ENCODE assay signal across 19 cellular contexts in the genomic region with DNA sequence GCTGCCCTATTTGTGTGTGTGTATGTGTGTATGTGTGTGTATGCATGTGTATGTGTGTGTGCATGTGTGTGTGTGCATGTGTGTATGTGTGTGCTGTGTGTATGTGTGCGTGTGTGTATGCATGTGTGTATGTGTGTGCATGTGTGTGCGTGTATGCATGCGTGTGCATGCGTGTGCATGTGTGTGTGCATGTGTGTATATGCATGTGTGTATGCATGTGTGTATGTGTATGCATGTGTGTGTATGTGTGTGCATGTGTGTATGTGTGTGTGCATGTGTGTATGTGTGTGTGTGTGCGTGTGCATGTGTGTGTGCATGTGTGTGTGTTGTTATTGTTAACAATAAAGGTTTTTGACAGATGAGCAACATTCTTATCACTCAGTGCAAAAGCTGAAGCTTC.
A peak's percentile ranks its signal among the peaks of the same experiment; 100 is the strongest.
DNase-seq lines count a peak whose midpoint lies in the region; FAIRE-seq and TF ChIP-seq lines count a peak whose summit lies in the region.
"Had no signal": no experiment of that assay in that cellular context is flagged by ENCODE, and none has a peak within 500 bp of the region (broad histone marks: within the 10 kb centered on the region; RNA-seq: fewer than 3 reads in every experiment).

No MANE protein-coding gene starts in this region.

- H2AFZ ChIP-seq in Karpas-422 (ENCODE audit: low read length), result no peak overlapping the region

- H3K27me3 Mint-ChIP-seq in T-helper 2 cell treated with Interferon-gamma antibody and Interleukin-4, amounts not matched to agents 5 μg/mL and 100 μg/mL, for 36 hours (ENCODE audit: low read depth), result peaks cover 12% of the 10 kb centered on the region
- H3K27me3 Mint-ChIP-seq: CD4-positive, CD25-positive, alpha-beta regulatory T cell had no signal

- H3K4me3 Mint-ChIP-seq in T-helper 2 cell treated with Interferon-gamma antibody and Interleukin-4, amounts not matched to agents 5 μg/mL and 100 μg/mL, for 36 hours, result no peak overlapping the region
- H3K4me3 Mint-ChIP-seq: CD4-positive, CD25-positive, alpha-beta regulatory T cell; CD8-positive, alpha-beta memory T cell had no signal

- H3K4me1 Mint-ChIP-seq in T-helper 2 cell treated with Interferon-gamma antibody and Interleukin-4, amounts not matched to agents 5 μg/mL and 100 μg/mL, for 36 hours (ENCODE audit: low read depth), result peaks cover 2% of the 10 kb centered on the region
- H3K4me1 Mint-ChIP-seq: CD8-positive, alpha-beta memory T cell had no signal

- peak; percentile 96 for FAIRE-seq in bronchial epithelial cell (lab: Jason Lieb, UNC)
- FAIRE-seq: A204.1 had no signal

- no peaks in the 10 kb centered on the region for H4K20me1 ChIP-seq in Karpas-422 (ENCODE audit: insufficient read depth, low read depth, low read length)

- H3K4me1 ChIP-seq in HEK293 (ENCODE audit: control insufficient read depth, insufficient read depth, low read length) (no peaks in the 10 kb centered on the region), Karpas-422 (ENCODE audit: low read length) (peaks cover 23% of the 10 kb centered on the region)

- peak overlapping the region; percentile 38 for H3K4me2 ChIP-seq in Karpas-422 (ENCODE audit: low read depth, low read length, poor library complexity, severe bottlenecking)

- no peaks in the 10 kb centered on the region for H3K79me2 ChIP-seq in Karpas-422 (ENCODE audit: low read length)

- H3K9me3 Mint-ChIP-seq in T-helper 2 cell treated with Interferon-gamma antibody and Interleukin-4, amounts not matched to agents 5 μg/mL and 100 μg/mL, for 36 hours, result no peaks in the 10 kb centered on the region
- H3K9me3 Mint-ChIP-seq: CD8-positive, alpha-beta memory T cell had no signal

- H3K4me3 ChIP-seq in HEK293 (ENCODE audit: low read depth, low read length), result no peak overlapping the region
- H3K4me3 ChIP-seq in Karpas-422 (ENCODE audit: low read length), result no peak overlapping the region
- no peak overlapping the region for H3K4me3 ChIP-seq in bronchial epithelial cell (ENCODE audit: low read depth, low read length)

- H3K36me3 ChIP-seq in HEK293 (ENCODE audit: control insufficient read depth in 2 of 2, insufficient read depth in 1 of 2, low read length in 2 of 2), result no peaks in the 10 kb centered on the region
- H3K36me3 ChIP-seq in Karpas-422 (ENCODE audit: insufficient read depth, low read length), result no peaks in the 10 kb centered on the region
- no peaks in the 10 kb centered on the region for H3K36me3 ChIP-seq in bronchial epithelial cell (ENCODE audit: control insufficient read depth, insufficient read depth, low read length)
- H3K36me3 ChIP-seq: BE2C had no signal

- H3K27ac Mint-ChIP-seq in T-helper 2 cell treated with Interferon-gamma antibody and Interleukin-4, amounts not matched to agents 5 μg/mL and 100 μg/mL, for 36 hours, result no peak overlapping the region
- H3K27ac Mint-ChIP-seq: CD4-positive, CD25-positive, alpha-beta regulatory T cell had no signal

- TF ChIP-seq CTCF in HEK293 (tag by site-specific recombination; IDR thresholded peaks at IDR 0.05) (no peak), bronchial epithelial cell (IDR thresholded peaks at IDR 0.05; ENCODE audit: insufficient read depth, low read length, severe bottlenecking) (no peak)

- H3K9ac ChIP-seq in Karpas-422 (ENCODE audit: low read length), result no peak overlapping the region

- H3K36me3 Mint-ChIP-seq in T-helper 2 cell treated with Interferon-gamma antibody and Interleukin-4, amounts not matched to agents 5 μg/mL and 100 μg/mL, for 36 hours (ENCODE audit: low read depth), result no peaks in the 10 kb centered on the region
- H3K36me3 Mint-ChIP-seq: CD4-positive, CD25-positive, alpha-beta regulatory T cell; CD8-positive, alpha-beta memory T cell had no signal

- H3K27me3 ChIP-seq in Karpas-422 (ENCODE audit: low read length) (0 out of 2 replicates have a peak, but pooled peaks cover 2% of the 10 kb centered on the region), bronchial epithelial cell (ENCODE audit: control insufficient read depth, insufficient read depth, low read length) (no peaks in the 10 kb centered on the region)
- H3K27me3 ChIP-seq: BE2C had no signal

- no peaks in the 10 kb centered on the region for H3K9me3 ChIP-seq in HEK293 (ENCODE audit: control insufficient read depth, insufficient read depth, low read depth, low read length)
- no peaks in the 10 kb centered on the region for H3K9me3 ChIP-seq in Karpas-422 (ENCODE audit: low read length)
- H3K9me3 ChIP-seq: BE2C had no signal

- H3K9me2 ChIP-seq in Karpas-422 (replicated peaks; ENCODE audit: insufficient read depth, low read length), result no peaks in the 10 kb centered on the region

- CTCF ChIA-PET in HEK293 (lab: Yijun Ruan, JAX), result interaction anchor here (0.6 kb wide), 1 partner anchor 89 kb away, joined by 3 read pairs; no protein-coding TSS in a partner anchor

- H3K27ac ChIP-seq in HEK293 (ENCODE audit: extremely low read depth, low read depth, low read length) (no peak overlapping the region), Karpas-422 (ENCODE audit: low read length) (no peak overlapping the region)

- POLR2A ChIA-PET in HEK293 (lab: Yijun Ruan, JAX), result no interaction called here

- DNase-seq in Karpas-422 (no peak), bronchial epithelial cell (ENCODE audit: low read depth) (no peak), NCI-H2227 treated with DMSO at 0.1 percent for 48 hours (lab: John Stamatoyannopoulos, UW) (no peak), NCI-H510A treated with DMSO at 0.1 percent for 48 hours (lab: John Stamatoyannopoulos, UW) (no peak)
- no peak for DNase-seq in T-helper 2 cell treated with Interferon-gamma antibody and Interleukin-4, amounts not matched to agents 5 μg/mL and 100 μg/mL, for 36 hours (ENCODE audit: low spot score)
- DNase-seq in stimulated activated CD4-positive, alpha-beta T cell treated with anti-CD3 and anti-CD28 coated beads, Interleukin-4, amount 100 ng/mL, for 24 hours, result no peak
- DNase-seq: ACHN; BE2C; C1 segment of cervical spinal cord; CD4-positive, CD25-positive, alpha-beta regulatory T cell; CD8-positive, alpha-beta memory T cell; COR-L47; DMS 273 treated with DMSO at 0.1 percent for 48 hours; DMS53; EL; GOT3; H7 had no signal

TF ChIP-seq in HEK293, 187 proteins besides CTCF, POLR2A, EP300 and RAD21:
- no peak for TF ChIP-seq ZNF48 (tag by site-specific recombination; IDR thresholded peaks at IDR 0.05)
- TF ChIP-seq, protein P1, sequence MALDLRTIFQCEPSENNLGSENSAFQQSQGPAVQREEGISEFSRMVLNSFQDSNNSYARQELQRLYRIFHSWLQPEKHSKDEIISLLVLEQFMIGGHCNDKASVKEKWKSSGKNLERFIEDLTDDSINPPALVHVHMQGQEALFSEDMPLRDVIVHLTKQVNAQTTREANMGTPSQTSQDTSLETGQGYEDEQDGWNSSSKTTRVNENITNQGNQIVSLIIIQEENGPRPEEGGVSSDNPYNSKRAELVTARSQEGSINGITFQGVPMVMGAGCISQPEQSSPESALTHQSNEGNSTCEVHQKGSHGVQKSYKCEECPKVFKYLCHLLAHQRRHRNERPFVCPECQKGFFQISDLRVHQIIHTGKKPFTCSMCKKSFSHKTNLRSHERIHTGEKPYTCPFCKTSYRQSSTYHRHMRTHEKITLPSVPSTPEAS (tag by site-specific recombination; IDR thresholded peaks at IDR 0.05), result peak; percentile 96
- TF ChIP-seq ZNF530 (tag by site-specific recombination; IDR thresholded peaks at IDR 0.05; ENCODE audit: low read depth), result no peak
